In the genomic region with DNA sequence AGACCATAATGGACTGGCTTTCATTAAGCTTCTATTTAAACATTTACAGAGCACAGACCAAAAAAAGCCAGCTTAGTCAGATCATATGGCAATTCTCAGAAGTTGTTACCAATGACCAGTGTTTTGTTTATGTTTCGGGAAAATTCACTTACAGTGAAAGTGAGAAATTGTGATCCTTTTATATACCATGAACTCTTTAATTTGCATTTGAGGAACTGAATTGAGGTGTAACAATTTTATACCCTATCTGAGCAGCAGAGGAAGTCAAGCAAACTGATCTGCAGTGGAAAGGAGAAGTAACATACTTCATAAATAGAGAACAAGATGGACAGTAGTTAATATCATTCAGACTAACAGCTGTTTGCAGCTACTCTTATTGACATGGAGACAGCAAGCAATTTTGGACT, we compare ENCODE assay signal across 13 cellular contexts.
DNase-seq lines count a peak whose midpoint lies in the region; ATAC-seq and TF ChIP-seq lines count a peak whose summit lies in the region.
"Had no signal": no experiment of that assay in that cellular context is flagged by ENCODE, and none has a peak within 500 bp of the region (broad histone marks: within the 10 kb centered on the region; RNA-seq: fewer than 3 reads in every experiment).

No MANE protein-coding gene starts in this region.

- peaks cover 8% of the 10 kb centered on the region; the same call in 1 of the 2 replicates for H3K36me3 ChIP-seq in DOHH2 (ENCODE audit: control insufficient read depth, low read length)
- H3K36me3 ChIP-seq: heart right ventricle had no signal

- H3K4me1 ChIP-seq in DOHH2 (ENCODE audit: control insufficient read depth, low read length): peaks cover 95% of the 10 kb centered on the region

- H3K9me2 ChIP-seq in DOHH2 (replicated peaks; ENCODE audit: control insufficient read depth, low read length): no peaks in the 10 kb centered on the region

- H3F3A ChIP-seq in DOHH2 (ENCODE audit: control insufficient read depth, insufficient read depth): peaks cover 29% of the 10 kb centered on the region

- H3K79me2 ChIP-seq in DOHH2 (ENCODE audit: control insufficient read depth, low read length): peaks cover 24% of the 10 kb centered on the region

- DNase-seq in NCI-H2196 (lab: John Stamatoyannopoulos, UW; ENCODE audit: unreplicated experiment) (no peak), NCI-H1930 (lab: John Stamatoyannopoulos, UW) (no peak), AG20443 (ENCODE audit: low spot score) (no peak), hippocampal formation (lab: John Stamatoyannopoulos, UW) (no peak)
- DNase-seq: aorta; CD4-positive, CD25-positive, alpha-beta regulatory T cell; heart right ventricle; T-helper 1 cell had no signal

- no peak for TF ChIP-seq CTCF in DOHH2 (IDR thresholded peaks at IDR 0.05; ENCODE audit: low read depth, low read length, poor library complexity, severe bottlenecking)

- ATAC-seq in GM19395 (IDR thresholded peaks at IDR 0.05; ENCODE audit: unreplicated experiment): peak; percentile 86
- ATAC-seq in HG03064 (IDR thresholded peaks at IDR 0.05; ENCODE audit: low read depth, unreplicated experiment): peak; percentile 87
- ATAC-seq: HepG2 had no signal

- no peaks in the 10 kb centered on the region for H4K20me1 ChIP-seq in DOHH2 (ENCODE audit: control insufficient read depth, insufficient read depth, low read depth, low read length)

- no peaks in the 10 kb centered on the region for H3K9me3 ChIP-seq in DOHH2 (ENCODE audit: control insufficient read depth, insufficient read depth, low read length)

- H3K4me2 ChIP-seq in DOHH2 (ENCODE audit: low read length): peak overlapping the region; percentile 86

- peak overlapping the region; percentile 98 for H3K27ac ChIP-seq in DOHH2 (ENCODE audit: low read depth, low read length)

- no peaks in the 10 kb centered on the region for H3K27me3 ChIP-seq in DOHH2 (ENCODE audit: control insufficient read depth, low read length)
- H3K27me3 ChIP-seq: heart right ventricle had no signal

- H3K4me3 ChIP-seq in DOHH2 (ENCODE audit: low read length): peak overlapping the region; percentile 71
- H3K4me3 ChIP-seq: heart right ventricle had no signal

- TF ChIP-seq POLR2A in Raji (IDR thresholded peaks at IDR 0.05; ENCODE audit: insufficient read depth, low read depth, low read length): peak; percentile 50
